16 cellular contexts compared by ENCODE assay signal in the genomic region with DNA sequence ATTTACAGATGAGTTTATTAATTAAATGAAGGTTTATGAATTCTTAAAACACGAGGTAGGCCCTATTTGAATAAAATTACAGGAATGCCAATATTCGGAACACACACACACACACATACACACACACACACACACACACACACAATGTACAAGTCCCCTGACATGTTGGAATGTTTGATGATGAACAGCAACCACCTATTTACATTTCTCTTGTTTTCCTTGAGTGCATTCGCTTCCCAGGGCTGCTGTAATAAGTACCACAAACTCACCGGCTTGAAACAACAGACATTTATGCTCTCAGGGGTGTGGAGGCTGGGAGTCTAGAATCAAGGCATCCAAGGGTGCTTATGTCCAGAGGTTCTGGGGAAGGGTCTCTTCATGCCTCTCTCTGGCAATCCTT.
DNase-seq lines count a peak whose midpoint lies in the region.
"Had no signal": no experiment of that assay in that cellular context is flagged by ENCODE, and none has a peak within 500 bp of the region (broad histone marks: within the 10 kb centered on the region; RNA-seq: fewer than 3 reads in every experiment).

No MANE protein-coding gene starts in this region.

- DNase-seq in kidney glomerular epithelial cell (lab: John Stamatoyannopoulos, UW) = peak; percentile 29
- DNase-seq in renal cortical epithelial cell (ENCODE audit: low read depth) = peak; percentile 46
- DNase-seq in pons (ENCODE audit: low spot score) = no peak
- no peak for DNase-seq in stimulated activated naive CD4-positive, alpha-beta T cell (lab: John Stamatoyannopoulos, UW)
- no peak for DNase-seq in AG08396 (ENCODE audit: low spot score)
- DNase-seq: Caco-2; CD4-positive, CD25-positive, alpha-beta regulatory T cell; CD8-positive, alpha-beta T cell; DMS153; DND-41; GOT3; HFFc6 had no signal

- H3K9me3 ChIP-seq in mesodermal cell (ENCODE audit: control insufficient read depth, low read length) = no peaks in the 10 kb centered on the region
- H3K9me3 ChIP-seq: BLaER1, Caco-2, HAP-1 had no signal

- no peaks in the 10 kb centered on the region for H3K4me1 ChIP-seq in mesodermal cell (ENCODE audit: control insufficient read depth, insufficient read depth, low read length, poor library complexity, severe bottlenecking)
- H3K4me1 ChIP-seq: Caco-2, HAP-1 had no signal

- no peaks in the 10 kb centered on the region for H3K36me3 ChIP-seq in mesodermal cell (ENCODE audit: control insufficient read depth, insufficient read depth, low read length)
- H3K36me3 ChIP-seq: BLaER1, HAP-1 had no signal

- no peak overlapping the region for H3K4me3 ChIP-seq in mesodermal cell (ENCODE audit: extremely low read depth, insufficient read depth, low read length, poor library complexity, severe bottlenecking)
- H3K4me3 ChIP-seq: BLaER1, HAP-1 had no signal

- H3K27ac ChIP-seq in mesodermal cell (ENCODE audit: low read depth, low read length, severe bottlenecking) = peak overlapping the region; percentile 10
- H3K27ac ChIP-seq: BLaER1, C4-2B had no signal

- WGBS in mesodermal cell (ENCODE audit: insufficient coverage in 2 of 2), 2 experiments = 100% methylated on average over 1 of the region's 4 CpGs; no CpG with 5 or more reads in 1 of the 2 experiments

Comparison
In these comparisons a context has a peak if more than half of its experiments do, and no peak if none do; other contexts are left out.
1. DNase-seq: peak in kidney glomerular epithelial cell (single experiment) and renal cortical epithelial cell (single experiment); none in pons (single experiment), stimulated activated naive CD4-positive, alpha-beta T cell (0 of 6) and AG08396 (single experiment).